16 cellular contexts compared by ENCODE assay signal in genomic region chr12:106854723-106855122, GRCh38.
DNase-seq lines count a peak whose midpoint lies in the region.
"Had no signal": no experiment of that assay in that cellular context is flagged by ENCODE, and none has a peak within 500 bp of the region (broad histone marks: within the 10 kb centered on the region; RNA-seq: fewer than 3 reads in every experiment).

No MANE protein-coding gene starts in this region.

- no peaks in the 10 kb centered on the region for H3K27me3 ChIP-seq in BLaER1
- no peaks in the 10 kb centered on the region for H3K27me3 ChIP-seq in BLaER1 treated with 17β-estradiol and CSF1 and Interleukin-3, amounts not matched to agents 10 nM and 100 nM
- H3K27me3 ChIP-seq: MG63 had no signal

- in situ Hi-C loops in KBM-7 (cut with MboI; ENCODE audit: low pct_unique_long_range_greater_than_20kb, low sequenced_read_pairs) = no loop called here

- H3K9me3 ChIP-seq in BLaER1 = no peaks in the 10 kb centered on the region
- peaks cover 0 to 5% (median 0%) of the 10 kb centered on the region in 11 experiments; a peak in 6 of 22 replicates for H3K9me3 ChIP-seq in BLaER1 treated with 17β-estradiol and CSF1 and Interleukin-3, amounts not matched to agents 10 nM and 100 nM (replicated peaks in 1 of 11)
- H3K9me3 ChIP-seq: MG63 had no signal

- H3K9ac ChIP-seq in BLaER1 = no peak overlapping the region
- H3K9ac ChIP-seq in BLaER1 treated with 17β-estradiol and CSF1 and Interleukin-3, amounts not matched to agents 10 nM and 100 nM = peak overlapping the region in 1 of 11 experiments; percentile 11; a peak in 1 of 22 replicates

- H3K4me1 Mint-ChIP-seq in activated T-cell treated with anti-CD3 and anti-CD28 coated beads, Interleukin-2, amount 50 U/mL, for 24 hours (ENCODE audit: low read depth) = peaks cover 8% of the 10 kb centered on the region
- H3K4me1 Mint-ChIP-seq in activated naive CD8-positive, alpha-beta T cell (ENCODE audit: low read depth) = peaks cover 6% of the 10 kb centered on the region

- no peak overlapping the region for H3K4me3 ChIP-seq in BLaER1
- no peak overlapping the region for H3K4me3 ChIP-seq in BLaER1 treated with 17β-estradiol and CSF1 and Interleukin-3, amounts not matched to agents 10 nM and 100 nM
- H3K4me3 ChIP-seq: MG63 had no signal

- no peaks in the 10 kb centered on the region for H4K20me1 ChIP-seq in BLaER1
- H4K20me1 ChIP-seq in BLaER1 treated with 17β-estradiol and CSF1 and Interleukin-3, amounts not matched to agents 10 nM and 100 nM = no peaks in the 10 kb centered on the region; a peak in 1 of 22 replicates

- H3K4me3 Mint-ChIP-seq in activated T-cell treated with anti-CD3 and anti-CD28 coated beads, Interleukin-2, amount 50 U/mL, for 24 hours = no peak overlapping the region
- peak overlapping the region; percentile 40 for H3K4me3 Mint-ChIP-seq in activated naive CD8-positive, alpha-beta T cell

- H3K9me3 Mint-ChIP-seq in activated T-cell treated with anti-CD3 and anti-CD28 coated beads, Interleukin-2, amount 50 U/mL, for 24 hours = no peaks in the 10 kb centered on the region
- no peaks in the 10 kb centered on the region for H3K9me3 Mint-ChIP-seq in activated naive CD8-positive, alpha-beta T cell (ENCODE audit: low read depth)
- H3K9me3 Mint-ChIP-seq: CD4-positive, alpha-beta memory T cell had no signal

- H3K36me3 ChIP-seq in BLaER1 = peaks cover 58% of the 10 kb centered on the region
- H3K36me3 ChIP-seq in BLaER1 treated with 17β-estradiol and CSF1 and Interleukin-3, amounts not matched to agents 10 nM and 100 nM = peaks cover 28 to 88% (median 57%) of the 10 kb centered on the region in 11 experiments
- H3K36me3 ChIP-seq: MG63 had no signal

- H3K4me1 ChIP-seq in BLaER1 = peaks cover 20% of the 10 kb centered on the region
- H3K4me1 ChIP-seq in BLaER1 treated with 17β-estradiol and CSF1 and Interleukin-3, amounts not matched to agents 10 nM and 100 nM = peaks cover 0 to 20% (median 16%) of the 10 kb centered on the region in 10 experiments; a peak in 17 of 20 replicates

- DNase-seq in activated T-cell treated with anti-CD3 and anti-CD28 coated beads, Interleukin-2, amount 50 U/mL, for 24 hours = no peak
- DNase-seq in activated T-cell treated with anti-CD3 and anti-CD28 coated beads, Interleukin-2, amount 50 U/mL, for 48 hours = no peak
- DNase-seq in KBM-7 (no peak), cerebellum (ENCODE audit: low spot score) (no peak)
- DNase-seq: CD4-positive, alpha-beta memory T cell; DMS79 treated with DMSO at 0.1 percent for 48 hours; H7; Karpas-422; MG63; NCI-H1092; NCI-H1694; NCI-H510A treated with DMSO at 0.1 percent for 48 hours; SIG-M5 had no signal

- peaks cover 38% of the 10 kb centered on the region for H3K36me3 Mint-ChIP-seq in activated T-cell treated with anti-CD3 and anti-CD28 coated beads, Interleukin-2, amount 50 U/mL, for 24 hours (ENCODE audit: low read depth)
- H3K36me3 Mint-ChIP-seq in activated naive CD8-positive, alpha-beta T cell = peaks cover 12% of the 10 kb centered on the region

- H3K27ac ChIP-seq in BLaER1 = no peak overlapping the region
- H3K27ac ChIP-seq in BLaER1 treated with 17β-estradiol and CSF1 and Interleukin-3, amounts not matched to agents 10 nM and 100 nM = peak overlapping the region in 6 of 11 experiments; percentile 13 to 72 (median 65); a peak in 9 of 22 replicates

- H3K27me3 Mint-ChIP-seq in activated T-cell treated with anti-CD3 and anti-CD28 coated beads, Interleukin-2, amount 50 U/mL, for 24 hours = no peaks in the 10 kb centered on the region
- H3K27me3 Mint-ChIP-seq in activated naive CD8-positive, alpha-beta T cell = no peaks in the 10 kb centered on the region
- H3K27me3 Mint-ChIP-seq: CD4-positive, alpha-beta memory T cell had no signal

- peak overlapping the region; percentile 75 for H3K4me2 ChIP-seq in BLaER1
- peak overlapping the region in 9 of 11 experiments; percentile 35 to 79 (median 69); a peak in 18 of 22 replicates for H3K4me2 ChIP-seq in BLaER1 treated with 17β-estradiol and CSF1 and Interleukin-3, amounts not matched to agents 10 nM and 100 nM

- H3K27ac Mint-ChIP-seq in activated T-cell treated with anti-CD3 and anti-CD28 coated beads, Interleukin-2, amount 50 U/mL, for 24 hours = peak overlapping the region; percentile 47
- no peak overlapping the region for H3K27ac Mint-ChIP-seq in activated naive CD8-positive, alpha-beta T cell
